ENCODE assay signal across 6 cellular contexts in the genomic region with DNA sequence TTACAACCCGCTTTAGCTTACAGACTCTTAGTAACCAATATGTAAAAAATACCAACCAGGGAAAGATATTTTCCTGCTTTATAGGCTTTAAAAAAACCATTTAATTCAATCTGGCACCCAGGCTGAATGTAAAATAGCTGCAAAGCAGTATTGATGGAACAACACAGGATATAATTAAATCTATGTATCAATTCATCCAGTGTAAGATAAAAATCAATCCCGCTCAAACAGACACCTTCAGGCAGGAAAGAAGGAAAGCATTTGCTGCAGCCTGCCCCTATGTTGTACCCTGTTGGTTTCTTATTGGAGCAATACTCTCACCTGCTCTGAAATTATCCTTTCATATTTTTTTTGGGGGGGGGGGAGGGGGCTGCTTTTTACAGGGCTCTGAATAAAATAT.
"Had no signal": no experiment of that assay in that cellular context is flagged by ENCODE, and none has a peak within 500 bp of the region (broad histone marks: within the 10 kb centered on the region; RNA-seq: fewer than 3 reads in every experiment).

No MANE protein-coding gene starts in this region.

- DNase-seq: GM23248, GOT3, H7, H9, HCEC 1CT, HFFc6 had no signal
